In the genomic region with DNA sequence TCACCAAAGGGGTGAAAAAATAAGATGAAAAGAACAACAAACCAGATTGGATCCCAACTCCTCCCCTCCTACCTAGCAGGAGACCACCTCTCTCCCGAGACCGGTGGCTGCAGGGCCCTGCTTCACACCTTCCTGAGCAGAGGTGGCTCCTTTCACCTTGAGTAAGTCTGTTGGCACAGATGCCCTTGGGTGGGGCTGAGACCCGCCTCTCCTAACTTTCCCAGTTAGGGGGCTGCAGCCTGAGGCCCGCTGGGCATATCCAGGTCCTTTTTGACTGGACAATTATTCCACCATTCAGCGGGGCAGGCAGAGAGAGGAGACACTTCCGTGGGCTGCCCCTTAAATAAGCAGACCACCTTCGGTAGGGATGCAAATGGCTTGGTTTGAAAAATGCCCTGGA, we compare ENCODE assay signal across 20 cellular contexts. TPM values are rescaled to one million over a fixed set of nuclear protein-coding genes. Genes with fewer than 3 reads are reported as not detected.
"Had no signal": no experiment of that assay in that cellular context is flagged by ENCODE, and none has a peak within 500 bp of the region (broad histone marks: within the 10 kb centered on the region; RNA-seq: fewer than 3 reads in every experiment).

No MANE protein-coding gene starts in this region.

- H3K36me3 Mint-ChIP-seq: activated naive CD4-positive, alpha-beta T cell treated with anti-CD3 and anti-CD28 coated beads, Interleukin-2, amount 50 U/mL, for 24 hours; stimulated activated effector memory CD8-positive, alpha-beta T cell treated with anti-CD3 and anti-CD28 coated beads, Interleukin-12 subunit alpha, Interleukin-12 subunit beta, amount 100 ng/mL, for 72 hours had no signal

- ATAC-seq: stimulated activated effector memory CD8-positive, alpha-beta T cell treated with anti-CD3 and anti-CD28 coated beads, Interleukin-12 subunit alpha, Interleukin-12 subunit beta, amount 100 ng/mL, for 72 hours had no signal

- H3K4me3 Mint-ChIP-seq: activated naive CD4-positive, alpha-beta T cell treated with anti-CD3 and anti-CD28 coated beads, Interleukin-2, amount 50 U/mL, for 24 hours; stimulated activated effector memory CD8-positive, alpha-beta T cell treated with anti-CD3 and anti-CD28 coated beads, Interleukin-12 subunit alpha, Interleukin-12 subunit beta, amount 100 ng/mL, for 72 hours; T-helper 2 cell treated with Interferon-gamma antibody and Interleukin-4, amounts not matched to agents 5 μg/mL and 100 μg/mL, for 36 hours had no signal

- H3K27ac ChIP-seq: adrenal gland, cardiac muscle cell, esophagus squamous epithelium, lower lobe of right lung, sigmoid colon, thoracic aorta had no signal

- H3K9me3 ChIP-seq: adrenal gland, sigmoid colon, thoracic aorta had no signal

- H3K36me3 ChIP-seq: adrenal gland, cardiac muscle cell, esophagus squamous epithelium, lower lobe of right lung, sigmoid colon, thoracic aorta had no signal

- H3K4me1 ChIP-seq: adrenal gland had no signal

- H3K27ac Mint-ChIP-seq: activated naive CD4-positive, alpha-beta T cell treated with anti-CD3 and anti-CD28 coated beads, Interleukin-2, amount 50 U/mL, for 24 hours; stimulated activated effector memory CD8-positive, alpha-beta T cell treated with anti-CD3 and anti-CD28 coated beads, Interleukin-12 subunit alpha, Interleukin-12 subunit beta, amount 100 ng/mL, for 72 hours; T-helper 2 cell treated with Interferon-gamma antibody and Interleukin-4, amounts not matched to agents 5 μg/mL and 100 μg/mL, for 36 hours had no signal

- DNase-seq: activated CD4-positive, alpha-beta T cell treated with anti-CD3 and anti-CD28 coated beads, Interleukin-2, amount 50 U/mL, for 1 hour; activated CD4-positive, CD25-positive, alpha-beta regulatory T cell; effector CD4-positive, alpha-beta T cell; esophagus squamous epithelium; lower lobe of right lung; midbrain; sigmoid colon; stimulated activated CD4-positive, alpha-beta T cell treated with anti-CD3 and anti-CD28 coated beads, Interleukin-12 subunit alpha, Interleukin-12 subunit beta, amount 100 ng/mL, for 4 hours had no signal

- H3K4me1 Mint-ChIP-seq: activated naive CD4-positive, alpha-beta T cell treated with anti-CD3 and anti-CD28 coated beads, Interleukin-2, amount 50 U/mL, for 24 hours; stimulated activated effector memory CD8-positive, alpha-beta T cell treated with anti-CD3 and anti-CD28 coated beads, Interleukin-12 subunit alpha, Interleukin-12 subunit beta, amount 100 ng/mL, for 72 hours had no signal

- H3K4me3 ChIP-seq: adrenal gland, thoracic aorta had no signal

RNA-seq across cellular contexts. Expression of gene SLC25A48, which starts 1.3 kb away (rescaled TPM):
- total RNA-seq: adrenal gland, endothelial cell of umbilical vein, fibroblast of villous mesenchyme, myocyte, neural crest cell, osteoblast, pulmonary artery endothelial cell, sigmoid colon had no signal
- polyA plus RNA-seq: adrenal gland, endothelial cell of umbilical vein had no signal

RNA-seq across cellular contexts. Expression of gene IL9, which starts 59.9 kb away (rescaled TPM):
- total RNA-seq: adrenal gland, cardiac muscle cell, endothelial cell of umbilical vein, esophagus squamous epithelium, fibroblast of villous mesenchyme, lower lobe of right lung, myocyte, neural crest cell, osteoblast, pulmonary artery endothelial cell, sigmoid colon, thoracic aorta had no signal
- polyA plus RNA-seq: adrenal gland, cardiac muscle cell, endothelial cell of umbilical vein, sigmoid colon had no signal
